In genomic region chr18:75316826-75317225, GRCh38 we compare ENCODE assay signal across 20 cellular contexts.
A peak's percentile ranks its signal among the peaks of the same experiment; 100 is the strongest.
DNase-seq lines count a peak whose midpoint lies in the region; TF ChIP-seq lines count a peak whose summit lies in the region.
"Had no signal": no experiment of that assay in that cellular context is flagged by ENCODE, and none has a peak within 500 bp of the region (broad histone marks: within the 10 kb centered on the region; RNA-seq: fewer than 3 reads in every experiment).

No MANE protein-coding gene starts in this region.

- H2BK12ac ChIP-seq in neuronal stem cell (ENCODE audit: low read length): no peak overlapping the region

- H3K9me3 ChIP-seq in OCI-LY3 (ENCODE audit: insufficient read depth, low read length) (no peaks in the 10 kb centered on the region), esophagus muscularis mucosa (no peaks in the 10 kb centered on the region), neuronal stem cell (replicated peaks in 1 of 2; ENCODE audit: control insufficient read depth in 2 of 2, insufficient read depth in 1 of 2, low read depth in 1 of 2, low read length in 2 of 2) (no peaks in the 10 kb centered on the region), testis (no peaks in the 10 kb centered on the region)
- H3K9me3 ChIP-seq: A549, Caco-2 had no signal

- H3K4me1 ChIP-seq in OCI-LY3 (ENCODE audit: low read length) (peaks cover 59% of the 10 kb centered on the region), esophagus muscularis mucosa (no peaks in the 10 kb centered on the region), neuronal stem cell (ENCODE audit: control insufficient read depth in 2 of 2, insufficient read depth in 1 of 2, low read depth in 1 of 2, low read length in 2 of 2) (no peaks in the 10 kb centered on the region), testis (peaks cover 4% of the 10 kb centered on the region)
- H3K4me1 ChIP-seq: A549; BLaER1 treated with 17β-estradiol and CSF1 and Interleukin-3, amounts not matched to agents 10 nM and 100 nM; Caco-2 had no signal

- peak; percentile 70 for DNase-seq in esophagus muscularis mucosa (ENCODE audit: extremely low spot score)
- no peak for DNase-seq in neuronal stem cell (ENCODE audit: low spot score)
- no peak for DNase-seq in DMS53 (lab: John Stamatoyannopoulos, UW)
- no peak for DNase-seq in stimulated activated CD8-positive, alpha-beta memory T cell treated with anti-CD3 and anti-CD28 coated beads, Interleukin-4, amount 100 ng/mL, for 48 hours
- no peak for DNase-seq in testis
- DNase-seq: AML-193; Caco-2; Calu3; CD4-positive, alpha-beta T cell; CD8-positive, alpha-beta T cell; DMS79; DND-41; EL; GDM1 had no signal

- H3K27me3 ChIP-seq in OCI-LY3 (ENCODE audit: low read depth, low read length): no peaks in the 10 kb centered on the region
- no peaks in the 10 kb centered on the region for H3K27me3 ChIP-seq in esophagus muscularis mucosa
- no peaks in the 10 kb centered on the region for H3K27me3 ChIP-seq in neuronal stem cell (ENCODE audit: control insufficient read depth in 3 of 3, insufficient read depth in 3 of 3, low read depth in 1 of 3, low read length in 3 of 3)
- H3K27me3 ChIP-seq in testis: no peaks in the 10 kb centered on the region
- H3K27me3 ChIP-seq: BLaER1 treated with 17β-estradiol and CSF1 and Interleukin-3, amounts not matched to agents 10 nM and 100 nM had no signal

- 85% methylated on average over 6 of the region's 8 CpGs for WGBS in esophagus muscularis mucosa
- no CpG with 5 or more reads among the region's 8 CpGs for WGBS in neuronal stem cell (ENCODE audit: extremely low coverage in 2 of 2, insufficient read length in 2 of 2, insufficient replicate concordance in 1 of 2), 2 donors
- WGBS in testis, 2 donors: 88 to 91% methylated on average over 5 to 8 of the region's 8 CpGs

- H3K27ac ChIP-seq in OCI-LY3 (ENCODE audit: low read length) (peak overlapping the region; percentile 87), esophagus muscularis mucosa (replicated peaks in 1 of 4) (no peak overlapping the region), neuronal stem cell (replicated peaks; ENCODE audit: low read length) (no peak overlapping the region), testis (no peak overlapping the region)
- H3K27ac ChIP-seq: 22Rv1; A549; BLaER1 treated with 17β-estradiol and CSF1 and Interleukin-3, amounts not matched to agents 10 nM and 100 nM; C4-2B had no signal

- peak overlapping the region; percentile 86 for H3K9ac ChIP-seq in OCI-LY3 (ENCODE audit: low read length)
- no peak overlapping the region for H3K9ac ChIP-seq in neuronal stem cell (ENCODE audit: low read depth, low read length, poor library complexity)
- H3K9ac ChIP-seq: BLaER1 treated with 17β-estradiol and CSF1 and Interleukin-3, amounts not matched to agents 10 nM and 100 nM had no signal

- H3K4me3 ChIP-seq in OCI-LY3 (ENCODE audit: low read length) (peak overlapping the region; percentile 65), esophagus muscularis mucosa (no peak overlapping the region), neuronal stem cell (ENCODE audit: low read length in 2 of 2) (no peak overlapping the region), testis (no peak overlapping the region)
- H3K4me3 ChIP-seq: A549; BLaER1 treated with 17β-estradiol and CSF1 and Interleukin-3, amounts not matched to agents 10 nM and 100 nM; GM12878 had no signal

- no peak overlapping the region for H2BK5ac ChIP-seq in neuronal stem cell (ENCODE audit: low read length)

- peak overlapping the region; percentile 2 for H3K18ac ChIP-seq in neuronal stem cell (ENCODE audit: low read length)

- H3K36me3 ChIP-seq in OCI-LY3 (replicated peaks; ENCODE audit: low read depth, low read length) (peaks cover 14% of the 10 kb centered on the region), esophagus muscularis mucosa (no peaks in the 10 kb centered on the region), neuronal stem cell (replicated peaks in 1 of 2; ENCODE audit: control insufficient read depth in 2 of 2, insufficient read depth in 2 of 2, low read length in 2 of 2) (no peaks in the 10 kb centered on the region), testis (ENCODE audit: low read depth, missing control alignments) (no peaks in the 10 kb centered on the region)
- H3K36me3 ChIP-seq: BLaER1 treated with 17β-estradiol and CSF1 and Interleukin-3, amounts not matched to agents 10 nM and 100 nM had no signal

- no peak overlapping the region for H2AK5ac ChIP-seq in neuronal stem cell (ENCODE audit: low read depth, low read length)

- no peak overlapping the region for H3K4ac ChIP-seq in neuronal stem cell (ENCODE audit: low read length)

- H3K79me2 ChIP-seq in OCI-LY3 (ENCODE audit: low read length): no peaks in the 10 kb centered on the region

- no peak overlapping the region for H4K8ac ChIP-seq in neuronal stem cell (ENCODE audit: low read depth, low read length)

- no peak for TF ChIP-seq EP300 in esophagus muscularis mucosa (IDR thresholded peaks at IDR 0.05)

- H2AFZ ChIP-seq in OCI-LY3 (ENCODE audit: low read depth, low read length): peak overlapping the region; percentile 2; the same call in 1 of the 2 replicates
- H2AFZ ChIP-seq in neuronal stem cell (ENCODE audit: low read length): no peak overlapping the region

- H2BK120ac ChIP-seq in neuronal stem cell (ENCODE audit: low read depth, low read length): no peak overlapping the region

- H3K4me2 ChIP-seq in OCI-LY3 (ENCODE audit: low read length) (peak overlapping the region; percentile 84), neuronal stem cell (ENCODE audit: insufficient read depth, low read length, poor library complexity, severe bottlenecking) (no peak overlapping the region)
- H3K4me2 ChIP-seq: A549; BLaER1 treated with 17β-estradiol and CSF1 and Interleukin-3, amounts not matched to agents 10 nM and 100 nM had no signal

- TF ChIP-seq POLR2A in esophagus muscularis mucosa (IDR thresholded peaks at IDR 0.05; ENCODE audit: low read depth) (no peak), testis (IDR thresholded peaks at IDR 0.05) (no peak)

- no peak for TF ChIP-seq CTCF in OCI-LY3 (IDR thresholded peaks at IDR 0.05; ENCODE audit: low read depth, low read length)
- TF ChIP-seq CTCF in esophagus muscularis mucosa (IDR thresholded peaks at IDR 0.05): no peak
- TF ChIP-seq CTCF in testis (IDR thresholded peaks at IDR 0.05): no peak

- intact Hi-C loops in esophagus muscularis mucosa (cut with DNase I): no loop called here
- intact Hi-C loops in testis (cut with DNase I; ENCODE audit: low total_unique reads): no loop called here

- no peaks in the 10 kb centered on the region for H4K20me1 ChIP-seq in OCI-LY3 (ENCODE audit: insufficient read depth, low read length)
- H4K20me1 ChIP-seq: BLaER1 treated with 17β-estradiol and CSF1 and Interleukin-3, amounts not matched to agents 10 nM and 100 nM had no signal

- no peak overlapping the region for H3K23ac ChIP-seq in neuronal stem cell (ENCODE audit: low read depth, low read length, poor library complexity)

- no peak overlapping the region for H2BK15ac ChIP-seq in neuronal stem cell (ENCODE audit: low read length)

- H3K14ac ChIP-seq in neuronal stem cell (ENCODE audit: low read length): no peak overlapping the region

- H3K79me1 ChIP-seq in neuronal stem cell (ENCODE audit: low read depth, low read length): no peaks in the 10 kb centered on the region

- no peak overlapping the region for H4K91ac ChIP-seq in neuronal stem cell (ENCODE audit: low read depth, low read length, poor library complexity)
